Comparison of ENCODE assay signal across 8 cellular contexts in genomic region chr13:21296991-21297390, GRCh38.
DNase-seq lines count a peak whose midpoint lies in the region; ATAC-seq, FAIRE-seq and TF ChIP-seq lines count a peak whose summit lies in the region.
"Not testable (repeated sequence)": the region's sequence is repeated elsewhere in the genome, so short reads cannot be mapped to it uniquely, and the experiment has no call there.

No MANE protein-coding gene starts in this region.

- WGBS in HepG2 (ENCODE audit: low lambda C conversion rate): 2% methylated on average over 5 of the region's 5 CpGs

- BruUV-seq in HepG2 (replicated peaks; lab: Mats Ljungman, UMichigan): not testable (repeated sequence)

- CTCF ChIA-PET in activated CD8-positive, alpha-beta memory T cell treated with anti-CD3 and anti-CD28 coated beads, Interleukin-2, amount 10 ng/mL, durations not matched to agents 7 days and 5 days (lab: Charles Lee): interaction anchor here (0.8 to 8.0 kb wide), 30 partner anchors 8 to 1499 kb away, joined by 3 to 131 read pairs (median 4); partner anchors contain the start of genes MICU2, MRPL57, SKA3 and ZDHHC20
- CTCF ChIA-PET in HepG2 (lab: Yijun Ruan, JAX; ENCODE audit: low intra/inter-chr PET ratio, low total read pairs): interaction anchor here (2.5 to 3.5 kb wide), 2 partner anchors 180 to 182 kb away, joined by 22 to 27 read pairs; no protein-coding TSS in a partner anchor

- H3K27ac Mint-ChIP-seq in activated CD8-positive, alpha-beta memory T cell treated with anti-CD3 and anti-CD28 coated beads, Interleukin-2, amount 10 ng/mL, durations not matched to agents 7 days and 5 days: peak overlapping the region; percentile 66
- peak overlapping the region; percentile 67 to 77 for H3K27ac Mint-ChIP-seq in effector memory CD8-positive, alpha-beta T cell

- not testable (repeated sequence) for H3K27me3 Mint-ChIP-seq in activated CD8-positive, alpha-beta memory T cell treated with anti-CD3 and anti-CD28 coated beads, Interleukin-2, amount 10 ng/mL, durations not matched to agents 7 days and 5 days; effector memory CD8-positive, alpha-beta T cell

- TF ChIP-seq POLR2A in HepG2 (IDR thresholded peaks at IDR 0.05; ENCODE audit: insufficient read depth in 1 of 2, low read depth in 2 of 2, low read length in 2 of 2): not testable (repeated sequence)

- not testable (repeated sequence) for H3K27ac ChIP-seq in HepG2 (ENCODE audit: extremely low read length, insufficient read depth, low read length)

- peak overlapping the region; percentile 67 for H2AFZ ChIP-seq in HepG2 (ENCODE audit: low read length)

- not testable (repeated sequence) for H3K9me3 Mint-ChIP-seq in activated CD8-positive, alpha-beta memory T cell treated with anti-CD3 and anti-CD28 coated beads, Interleukin-2, amount 10 ng/mL, durations not matched to agents 7 days and 5 days (ENCODE audit: low read depth); effector memory CD8-positive, alpha-beta T cell

- not testable (repeated sequence) for H3K79me2 ChIP-seq in HepG2 (ENCODE audit: insufficient read depth, low read length)

- H3K36me3 Mint-ChIP-seq in activated CD8-positive, alpha-beta memory T cell treated with anti-CD3 and anti-CD28 coated beads, Interleukin-2, amount 10 ng/mL, durations not matched to agents 7 days and 5 days; effector memory CD8-positive, alpha-beta T cell (ENCODE audit: insufficient read depth): not testable (repeated sequence)

- H3K4me1 Mint-ChIP-seq in activated CD8-positive, alpha-beta memory T cell treated with anti-CD3 and anti-CD28 coated beads, Interleukin-2, amount 10 ng/mL, durations not matched to agents 7 days and 5 days: peaks cover 25% of the 10 kb centered on the region
- peaks cover 13 to 18% of the 10 kb centered on the region in 2 donors for H3K4me1 Mint-ChIP-seq in effector memory CD8-positive, alpha-beta T cell (ENCODE audit: low read depth in 2 of 2)

- H3K4me3 Mint-ChIP-seq in activated CD8-positive, alpha-beta memory T cell treated with anti-CD3 and anti-CD28 coated beads, Interleukin-2, amount 10 ng/mL, durations not matched to agents 7 days and 5 days: peak overlapping the region; percentile 82
- H3K4me3 Mint-ChIP-seq in effector memory CD8-positive, alpha-beta T cell: peak overlapping the region in 1 of 2 donors; percentile 87

- peak overlapping the region; percentile 45 for H3K9ac ChIP-seq in HepG2 (ENCODE audit: insufficient read depth, low read depth, low read length)

- H3K4me2 ChIP-seq in HepG2 (ENCODE audit: low read depth, low read length): peak overlapping the region; percentile 76

- H3K9me3 ChIP-seq in HepG2 (ENCODE audit: low read length): not testable (repeated sequence)

- TF ChIP-seq EP300 in HepG2 (IDR thresholded peaks at IDR 0.05; ENCODE audit: low read depth in 2 of 2, low read length in 2 of 2); HepG2 (CRISPR knock-in tag; IDR thresholded peaks at IDR 0.05; ENCODE audit: borderline replicate concordance): not testable (repeated sequence)

- FAIRE-seq in HepG2 (lab: Jason Lieb, UNC): peak; percentile 89

- H3K4me3 ChIP-seq in HepG2 (replicated peaks in 1 of 3; ENCODE audit: insufficient read depth in 1 of 3, low read depth in 2 of 3, low read length in 3 of 3): peak overlapping the region; percentile 60 to 85 (median 83)

- in situ Hi-C loops in HepG2 (cut with HindIII; ENCODE audit: extremely low pct_ligation_motif_present, low pct_unique_long_range_greater_than_20kb): loop anchor here (5.0 kb wide), 1 partner anchor 180 kb away; no protein-coding TSS in a partner anchor

- ATAC-seq in GM18907 (IDR thresholded peaks at IDR 0.05; ENCODE audit: unreplicated experiment) (peak; percentile 46), HepG2 (peak; percentile 73)
- ATAC-seq in activated CD8-positive, alpha-beta memory T cell treated with anti-CD3 and anti-CD28 coated beads, Interleukin-2, amount 10 ng/mL, durations not matched to agents 7 days and 5 days; effector memory CD8-positive, alpha-beta T cell (replicated peaks): not testable (repeated sequence)

- DNase-seq in AML-193 (lab: John Stamatoyannopoulos, UW) (peak; percentile 60 to 63), HUDEP-2 (lab: John Stamatoyannopoulos, UW; ENCODE audit: unreplicated experiment in 76 of 76) (peak in 47 of 76 experiments; percentile 0 to 56 (median 13)), NOMO-1 (lab: John Stamatoyannopoulos, UW; ENCODE audit: unreplicated experiment in 2 of 2) (peak; percentile 29 to 54), HepG2 (ENCODE audit: low spot score) (peak; percentile 8)
- DNase-seq in activated CD8-positive, alpha-beta memory T cell treated with anti-CD3 and anti-CD28 coated beads, Interleukin-2, amount 10 ng/mL, durations not matched to agents 7 days and 5 days: peak; percentile 66
- not testable (repeated sequence) for DNase-seq in effector memory CD8-positive, alpha-beta T cell
- peak; percentile 57 for DNase-seq in stimulated activated CD4-positive, alpha-beta T cell treated with anti-CD3 and anti-CD28 coated beads, Interleukin-15, amount 100 ng/mL, for 24 hours

- TF ChIP-seq CTCF in HepG2 (CRISPR knock-in tag; IDR thresholded peaks at IDR 0.05): peak; percentile 85

- not testable (repeated sequence) for H3K36me3 ChIP-seq in HepG2 (replicated peaks in 1 of 2; ENCODE audit: control insufficient read depth in 1 of 2, insufficient read depth in 2 of 2, low read length in 2 of 2)

- peaks cover 12% of the 10 kb centered on the region for H3K4me1 ChIP-seq in HepG2 (ENCODE audit: insufficient read depth, low read length)

- not testable (repeated sequence) for H3K27me3 ChIP-seq in HepG2 (ENCODE audit: control insufficient read depth in 1 of 2, insufficient read depth in 2 of 2, low read length in 2 of 2)

- TF ChIP-seq RAD21 in HepG2 (CRISPR knock-in tag; IDR thresholded peaks at IDR 0.05): peak; percentile 58

- H4K20me1 ChIP-seq in HepG2 (ENCODE audit: insufficient read depth, low read length): not testable (repeated sequence)

- POLR2A ChIA-PET in HepG2 (lab: Yijun Ruan, JAX): interaction anchor here (2.2 kb wide), 1 partner anchor 162 kb away, joined by 10 read pairs; the partner anchor contains the start of gene ZDHHC20

- intact Hi-C loops in HepG2 (cut with micrococcal nuclease; ENCODE audit: unreplicated experiment): loop anchor here (1.0 to 10.0 kb wide), 3 partner anchors 182 to 1498 kb away; no protein-coding TSS in a partner anchor

TF ChIP-seq in HepG2, 621 proteins besides CTCF, POLR2A, EP300 and RAD21:
- TF ChIP-seq SMC3 (IDR thresholded peaks at IDR 0.05; ENCODE audit: low read length) (peak; percentile 17), ZNF574 (CRISPR knock-in tag; IDR thresholded peaks at IDR 0.05) (peak; percentile 79), TEAD3 (CRISPR knock-in tag; optimal IDR thresholded peaks at IDR 0.05; ENCODE audit: borderline replicate concordance) (peak; percentile 9), SAP130 (CRISPR knock-in tag; IDR thresholded peaks at IDR 0.05; ENCODE audit: low read depth) (0 out of 2 replicates have a peak, but pooled peaks have one; percentile 10), ZNF263 (CRISPR knock-in tag; IDR thresholded peaks at IDR 0.05) (peak; percentile 99), TFAP4 (IDR thresholded peaks at IDR 0.05; ENCODE audit: borderline replicate concordance, low read depth) (peak; percentile 14; the same call in 1 of the 2 replicates), STAG1 (CRISPR knock-in tag; IDR thresholded peaks at IDR 0.05) (peak; percentile 82)
TF ChIP-seq in HepG2: peak in this region for 7; not testable (repeated sequence) for 614.
